8 cellular contexts compared by ENCODE assay signal in the genomic region with DNA sequence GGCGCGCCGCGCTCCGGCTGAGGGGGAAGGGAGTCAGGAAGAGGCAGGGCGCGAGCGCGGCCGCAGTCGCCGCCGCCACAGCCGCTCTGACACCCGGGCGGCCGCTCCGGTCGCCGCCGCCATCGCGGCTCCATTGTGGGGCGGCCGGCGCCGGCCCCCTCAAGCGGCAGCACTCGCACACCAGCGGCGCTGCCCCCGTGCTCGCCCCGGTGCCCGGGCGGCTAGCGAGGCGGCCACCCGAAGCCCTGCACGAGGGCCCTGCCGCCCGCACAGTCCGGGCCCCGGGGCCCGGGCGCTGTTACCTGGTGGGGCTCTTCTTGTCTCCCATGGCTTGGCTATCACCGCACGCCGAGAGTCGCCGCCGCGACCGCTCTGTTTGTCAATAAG. TPM values are rescaled to one million over a fixed set of nuclear protein-coding genes. Genes with fewer than 3 reads are reported as not detected.
DNase-seq lines count a peak whose midpoint lies in the region; ATAC-seq lines count a peak whose summit lies in the region.

No MANE protein-coding gene starts in this region.

- no peak overlapping the region for H3K27ac Mint-ChIP-seq in activated CD4-positive, alpha-beta T cell treated with anti-CD3 and anti-CD28 coated beads for 36 hours
- peak overlapping the region; percentile 88 for H3K27ac Mint-ChIP-seq in activated CD8-positive, alpha-beta T cell treated with anti-CD3 and anti-CD28 coated beads, Interleukin-2, amount 10 ng/mL, durations not matched to agents 7 days and 5 days
- peak overlapping the region; percentile 85 to 92 for H3K27ac Mint-ChIP-seq in stimulated activated naive CD8-positive, alpha-beta T cell treated with anti-CD3 and anti-CD28 coated beads, Interleukin-15, amount 100 ng/mL, for 72 hours

- CTCF ChIA-PET in activated CD4-positive, alpha-beta T cell treated with anti-CD3 and anti-CD28 coated beads for 36 hours (lab: Charles Lee): no interaction called here
- CTCF ChIA-PET in activated CD8-positive, alpha-beta T cell treated with anti-CD3 and anti-CD28 coated beads, Interleukin-2, amount 10 ng/mL, durations not matched to agents 7 days and 5 days (lab: Charles Lee): interaction anchor here (1.5 kb wide), 1 partner anchor 94 kb away, joined by 3 read pairs; no protein-coding TSS in a partner anchor

- peak overlapping the region; percentile 87 for H3K4me3 Mint-ChIP-seq in activated CD4-positive, alpha-beta T cell treated with anti-CD3 and anti-CD28 coated beads for 36 hours
- peak overlapping the region; percentile 86 for H3K4me3 Mint-ChIP-seq in activated CD8-positive, alpha-beta T cell treated with anti-CD3 and anti-CD28 coated beads, Interleukin-2, amount 10 ng/mL, durations not matched to agents 7 days and 5 days
- H3K4me3 Mint-ChIP-seq in stimulated activated naive CD8-positive, alpha-beta T cell treated with anti-CD3 and anti-CD28 coated beads, Interleukin-15, amount 100 ng/mL, for 72 hours: peak overlapping the region; percentile 87 to 93

- DNase-seq in activated CD4-positive, alpha-beta T cell treated with anti-CD3 and anti-CD28 coated beads for 36 hours: no peak
- no peak for DNase-seq in activated CD4-positive, alpha-beta T cell treated with anti-CD3 and anti-CD28 coated beads, Interleukin-2, amount 50 U/mL, for 1 hour
- no peak for DNase-seq in activated CD8-positive, alpha-beta T cell treated with anti-CD3 and anti-CD28 coated beads, Interleukin-2, amount 10 ng/mL, durations not matched to agents 7 days and 5 days
- no peak for DNase-seq in stimulated activated naive CD8-positive, alpha-beta T cell treated with anti-CD3 and anti-CD28 coated beads, Interleukin-15, amount 100 ng/mL, for 72 hours
- DNase-seq in occipital lobe (lab: John Stamatoyannopoulos, UW) (no peak), SW480 (ENCODE audit: low spot score) (no peak)

- intact Hi-C loops in activated CD4-positive, alpha-beta T cell treated with anti-CD3 and anti-CD28 coated beads for 36 hours (cut with DNase I, micrococcal nuclease): loop anchor here (1.0 to 5.0 kb wide), 9 partner anchors 62 to 1521 kb away; a partner anchor contains a TSS

- peaks cover 34% of the 10 kb centered on the region for H3K4me1 Mint-ChIP-seq in activated CD4-positive, alpha-beta T cell treated with anti-CD3 and anti-CD28 coated beads for 36 hours
- peaks cover 38% of the 10 kb centered on the region for H3K4me1 Mint-ChIP-seq in activated CD8-positive, alpha-beta T cell treated with anti-CD3 and anti-CD28 coated beads, Interleukin-2, amount 10 ng/mL, durations not matched to agents 7 days and 5 days (ENCODE audit: low read depth)
- H3K4me1 Mint-ChIP-seq in stimulated activated naive CD8-positive, alpha-beta T cell treated with anti-CD3 and anti-CD28 coated beads, Interleukin-15, amount 100 ng/mL, for 72 hours: peaks cover 46% of the 10 kb centered on the region

- ATAC-seq in activated CD4-positive, alpha-beta T cell treated with anti-CD3 and anti-CD28 coated beads for 36 hours: peak; percentile 32
- peak; percentile 18 for ATAC-seq in HG03060 (IDR thresholded peaks at IDR 0.05; ENCODE audit: low read depth, unreplicated experiment)
- peak; percentile 56 for ATAC-seq in activated CD8-positive, alpha-beta T cell treated with anti-CD3 and anti-CD28 coated beads, Interleukin-2, amount 10 ng/mL, durations not matched to agents 7 days and 5 days
- peak; percentile 47 for ATAC-seq in stimulated activated naive CD8-positive, alpha-beta T cell treated with anti-CD3 and anti-CD28 coated beads, Interleukin-15, amount 100 ng/mL, for 72 hours

- no peaks in the 10 kb centered on the region for H3K27me3 Mint-ChIP-seq in activated CD4-positive, alpha-beta T cell treated with anti-CD3 and anti-CD28 coated beads for 36 hours
- H3K27me3 Mint-ChIP-seq in activated CD8-positive, alpha-beta T cell treated with anti-CD3 and anti-CD28 coated beads, Interleukin-2, amount 10 ng/mL, durations not matched to agents 7 days and 5 days (ENCODE audit: low read depth): no peaks in the 10 kb centered on the region
- H3K27me3 Mint-ChIP-seq in stimulated activated naive CD8-positive, alpha-beta T cell treated with anti-CD3 and anti-CD28 coated beads, Interleukin-15, amount 100 ng/mL, for 72 hours: no peaks in the 10 kb centered on the region

- peaks cover 15% of the 10 kb centered on the region for H3K36me3 Mint-ChIP-seq in activated CD4-positive, alpha-beta T cell treated with anti-CD3 and anti-CD28 coated beads for 36 hours (ENCODE audit: low read depth)
- peaks cover 21% of the 10 kb centered on the region for H3K36me3 Mint-ChIP-seq in activated CD8-positive, alpha-beta T cell treated with anti-CD3 and anti-CD28 coated beads, Interleukin-2, amount 10 ng/mL, durations not matched to agents 7 days and 5 days (ENCODE audit: low read depth)

- H3K9me3 Mint-ChIP-seq in activated CD4-positive, alpha-beta T cell treated with anti-CD3 and anti-CD28 coated beads for 36 hours (ENCODE audit: low read depth): no peaks in the 10 kb centered on the region
- H3K9me3 Mint-ChIP-seq in activated CD8-positive, alpha-beta T cell treated with anti-CD3 and anti-CD28 coated beads, Interleukin-2, amount 10 ng/mL, durations not matched to agents 7 days and 5 days (ENCODE audit: insufficient read depth): no peaks in the 10 kb centered on the region
- H3K9me3 Mint-ChIP-seq in stimulated activated naive CD8-positive, alpha-beta T cell treated with anti-CD3 and anti-CD28 coated beads, Interleukin-15, amount 100 ng/mL, for 72 hours: no peaks in the 10 kb centered on the region

- POLR2A ChIA-PET in activated CD4-positive, alpha-beta T cell treated with anti-CD3 and anti-CD28 coated beads for 36 hours (lab: Charles Lee): no interaction called here
- POLR2A ChIA-PET in activated CD8-positive, alpha-beta T cell treated with anti-CD3 and anti-CD28 coated beads, Interleukin-2, amount 10 ng/mL, durations not matched to agents 7 days and 5 days (lab: Charles Lee): no interaction called here

- H3K4me3 ChIP-seq in iPS-11a (ENCODE audit: low read depth, low read length): peak overlapping the region; percentile 38

RNA-seq across cellular contexts. Expression of a gene that starts 0.2 kb away (rescaled TPM):
- 10 to 100 TPM; 32.8 to 34.4 TPM for total RNA-seq in activated CD4-positive, alpha-beta T cell treated with anti-CD3 and anti-CD28 coated beads for 36 hours
- total RNA-seq in activated CD8-positive, alpha-beta T cell treated with anti-CD3 and anti-CD28 coated beads, Interleukin-2, amount 10 ng/mL, durations not matched to agents 7 days and 5 days: 10 to 100 TPM; 31.1 to 32.9 TPM
- total RNA-seq in occipital lobe: 53.5 TPM
